8 cellular contexts compared by ENCODE assay signal in the genomic region with DNA sequence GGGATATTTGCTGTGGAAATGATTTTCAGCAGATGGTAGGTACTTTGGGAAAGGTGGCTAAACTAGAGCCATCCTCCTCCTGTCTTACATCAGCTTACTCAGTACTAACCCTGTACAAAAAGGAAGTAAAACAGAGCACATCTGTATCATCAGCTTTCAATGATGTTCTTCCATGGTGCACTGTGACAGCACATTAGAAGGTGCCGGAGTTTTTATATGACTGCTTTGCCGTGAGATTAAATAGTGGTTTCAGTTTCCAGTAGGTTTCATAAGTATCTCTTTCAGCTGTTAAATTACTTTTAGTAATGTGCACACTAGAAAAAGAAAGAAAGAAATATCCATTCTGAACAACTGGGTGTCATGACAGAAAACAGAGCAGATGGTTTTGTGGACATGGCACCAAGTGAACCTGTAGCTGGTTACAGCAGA.
DNase-seq lines count a peak whose midpoint lies in the region; ATAC-seq, FAIRE-seq and TF ChIP-seq lines count a peak whose summit lies in the region.

No MANE protein-coding gene starts in this region.

- H3K36me3 ChIP-seq in Panc1 (ENCODE audit: control insufficient read depth, insufficient read depth, low read length) (no peaks in the 10 kb centered on the region), uterus (no peaks in the 10 kb centered on the region)

- no peaks in the 10 kb centered on the region for H3K9me3 ChIP-seq in Panc1 (ENCODE audit: control insufficient read depth, insufficient read depth, low read depth, low read length)
- H3K9me3 ChIP-seq in right cardiac atrium (ENCODE audit: control insufficient read depth, low read length): no peaks in the 10 kb centered on the region
- H3K9me3 ChIP-seq in uterus: no peaks in the 10 kb centered on the region

- H3K4me3 ChIP-seq in Panc1 (ENCODE audit: low read depth in 2 of 2, low read length in 2 of 2) (no peak overlapping the region), right cardiac atrium (ENCODE audit: low read length) (no peak overlapping the region), uterus (no peak overlapping the region)

- WGBS in right cardiac atrium: 38% methylated on average over 2 of the region's 2 CpGs

- no peak for TF ChIP-seq POLR2A in uterus (IDR thresholded peaks at IDR 0.05)

- BruUV-seq in Panc1 (replicated peaks; lab: Mats Ljungman, UMichigan): no TSS peak

- H3K27me3 ChIP-seq in Panc1 (ENCODE audit: control insufficient read depth, insufficient read depth, low read length): no peaks in the 10 kb centered on the region
- no peaks in the 10 kb centered on the region for H3K27me3 ChIP-seq in right cardiac atrium (ENCODE audit: control insufficient read depth, insufficient read depth)
- H3K27me3 ChIP-seq in uterus: no peaks in the 10 kb centered on the region

- ATAC-seq in HG02840 (IDR thresholded peaks at IDR 0.05; ENCODE audit: low FRiP score, unreplicated experiment): peak; percentile 98
- no peak for ATAC-seq in Panc1
- ATAC-seq in right cardiac atrium: no peak

- intact Hi-C loops in Panc1 (cut with micrococcal nuclease; ENCODE audit: unreplicated experiment) (no loop called here), right cardiac atrium (cut with DNase I) (no loop called here), uterus (cut with DNase I; ENCODE audit: low total_unique reads) (no loop called here)

- H3K4me1 ChIP-seq in Panc1 (ENCODE audit: control insufficient read depth, insufficient read depth, low read length) (peaks cover 41% of the 10 kb centered on the region), right cardiac atrium (ENCODE audit: control insufficient read depth, insufficient read depth, low read length) (peaks cover 4% of the 10 kb centered on the region), uterus (peaks cover 3 to 6% of the 10 kb centered on the region in 2 donors)

- DNase-seq in activated CD4-positive, alpha-beta T cell treated with anti-CD3 and anti-CD28 coated beads for 4 hours: peak; percentile 24 to 39
- no peak for DNase-seq in activated CD4-positive, alpha-beta T cell treated with anti-CD3 and anti-CD28 coated beads, Interleukin-2, amount 50 U/mL, for 48 hours
- DNase-seq in Panc1 (ENCODE audit: low read depth, low spot score) (no peak), right cardiac atrium (no peak), uterus (no peak), NCI-H2107 treated with DMSO at 0.1 percent for 48 hours (lab: John Stamatoyannopoulos, UW; ENCODE audit: unreplicated experiment) (no peak), urothelium cell line (ENCODE audit: low spot score) (no peak)

- in situ Hi-C loops in Panc1 (cut with HindIII; ENCODE audit: low pct_unique_long_range_greater_than_20kb, low sequenced_read_pairs): no loop called here

- no peak for FAIRE-seq in urothelium cell line (lab: Jason Lieb, UNC)

- CTCF ChIA-PET in Panc1 (lab: Charles Lee): no interaction called here

- POLR2A ChIA-PET in Panc1 (lab: Charles Lee): no interaction called here

- H3K27ac ChIP-seq in Panc1 (ENCODE audit: low read length) (peak overlapping the region; percentile 67; the same call in 1 of the 2 replicates), right cardiac atrium (ENCODE audit: low read length) (peak overlapping the region; percentile 53), uterus (peak overlapping the region; percentile 54 to 71)

- TF ChIP-seq CTCF in Panc1 (IDR thresholded peaks at IDR 0.05): no peak
- TF ChIP-seq CTCF in uterus (IDR thresholded peaks at IDR 0.05): no peak

Comparison
In these comparisons a context has a peak if more than half of its experiments do, and no peak if none do; other contexts are left out.
1. DNase-seq: peak in activated CD4-positive, alpha-beta T cell treated with anti-CD3 and anti-CD28 coated beads for 4 hours (2 of 2); none in activated CD4-positive, alpha-beta T cell treated with anti-CD3 and anti-CD28 coated beads, Interleukin-2, amount 50 U/mL, for 48 hours (0 of 2), Panc1 (single experiment), right cardiac atrium (0 of 3), uterus (0 of 2), NCI-H2107 treated with DMSO at 0.1 percent for 48 hours (single experiment) and urothelium cell line (single experiment).
2. Peak in every context shown above with its lines, with median percentiles within 50 percentile points of each other: H3K27ac ChIP-seq.